ENCODE assay signal across 8 cellular contexts in genomic region chr17:39687546-39688474, GRCh38. TPM values are rescaled to one million over a fixed set of nuclear protein-coding genes. Genes with fewer than 3 reads are reported as not detected.
A peak's percentile ranks its signal among the peaks of the same experiment; 100 is the strongest.
DNase-seq lines count a peak whose midpoint lies in the region; ATAC-seq and TF ChIP-seq lines count a peak whose summit lies in the region.

TSS of gene PGAP3 (minus strand) at chr17:39688057. CDS start at chr17:39688014, 43 bp downstream.

- peaks cover 2% of the 10 kb centered on the region for H3K9me3 Mint-ChIP-seq in endodermal cell

- ATAC-seq in GM21367 (IDR thresholded peaks at IDR 0.05; ENCODE audit: unreplicated experiment) = peak; percentile 66

- TF ChIP-seq CTCF in endodermal cell (conservative IDR thresholded peaks at IDR 0.05) = no peak

- in situ Hi-C loops in Caki2 (cut with HindIII; ENCODE audit: low pct_unique_long_range_greater_than_20kb, low sequenced_read_pairs) = loop anchor here (25.0 kb wide), 1 partner anchor 151 kb away; no protein-coding TSS in a partner anchor

- peak within 1 kb of the TSS; percentile 43 for H3K9ac ChIP-seq in endodermal cell (ENCODE audit: extremely low read depth, low read length, poor library complexity, severe bottlenecking)

- H3K27me3 ChIP-seq in endodermal cell (ENCODE audit: control insufficient read depth, insufficient read depth, low read length, poor library complexity, severe bottlenecking) = no peaks in the 10 kb centered on the region

- peak within 1 kb of the TSS; percentile 80 for H3K4me3 Mint-ChIP-seq in endodermal cell

- H3K27ac Mint-ChIP-seq in endodermal cell = peak within 1 kb of the TSS; percentile 91

- H3K4me3 ChIP-seq in endodermal cell (ENCODE audit: low read length) = peak within 1 kb of the TSS; percentile 91
- H3K4me3 ChIP-seq in mesodermal cell (ENCODE audit: extremely low read depth, insufficient read depth, low read length, poor library complexity, severe bottlenecking) = peak within 1 kb of the TSS; percentile 48

- H3K36me3 ChIP-seq in endodermal cell (ENCODE audit: control insufficient read depth, insufficient read depth, low read length) (no peaks in the 10 kb centered on the region), mesodermal cell (ENCODE audit: control insufficient read depth, insufficient read depth, low read length) (no peaks in the 10 kb centered on the region)

- DNase-seq in Caki2 (ENCODE audit: low read depth) (peak; percentile 96), HT1080 (ENCODE audit: low read depth) (peak; percentile 97), NOMO-1 treated with dmso at 0.1 percent for 144 hours (lab: John Stamatoyannopoulos, UW; ENCODE audit: unreplicated experiment) (peak; percentile 70), endodermal cell (peak; percentile 98)
- peak; percentile 66 for DNase-seq in activated CD8-positive, alpha-beta memory T cell treated with anti-CD3 and anti-CD28 coated beads, Interleukin-2, amount 50 U/mL, for 1 hour (ENCODE audit: extremely low read depth)
- DNase-seq in stimulated activated CD8-positive, alpha-beta memory T cell treated with anti-CD3 and anti-CD28 coated beads, Interleukin-15, amount 100 ng/mL, for 24 hours (ENCODE audit: low read depth) = peak; percentile 66

- peaks cover 24% of the 10 kb centered on the region for H3K4me1 Mint-ChIP-seq in endodermal cell

- H3K27me3 Mint-ChIP-seq in endodermal cell (ENCODE audit: insufficient read depth) = peaks cover 1% of the 10 kb centered on the region

- H3K27ac ChIP-seq in endodermal cell (ENCODE audit: low read depth, low read length) (peak within 1 kb of the TSS; percentile 78), mesodermal cell (ENCODE audit: low read depth, low read length, severe bottlenecking) (peak within 1 kb of the TSS; percentile 78)

- peaks cover 3% of the 10 kb centered on the region for H3K4me1 ChIP-seq in endodermal cell (ENCODE audit: control insufficient read depth, insufficient read depth, low read length)
- H3K4me1 ChIP-seq in mesodermal cell (ENCODE audit: control insufficient read depth, insufficient read depth, low read length, poor library complexity, severe bottlenecking) = peaks cover 10% of the 10 kb centered on the region

- H3K9me3 ChIP-seq in endodermal cell (ENCODE audit: control insufficient read depth, low read length) = no peaks in the 10 kb centered on the region
- peaks cover 3% of the 10 kb centered on the region for H3K9me3 ChIP-seq in mesodermal cell (ENCODE audit: control insufficient read depth, low read length)

- peaks cover 19% of the 10 kb centered on the region for H3K36me3 Mint-ChIP-seq in endodermal cell (ENCODE audit: low read depth)

- 8 to 21% methylated on average over 31 to 45 of the region's 45 CpGs for WGBS in endodermal cell (ENCODE audit: insufficient coverage in 1 of 2, insufficient read length in 1 of 2), 2 experiments
- WGBS in mesodermal cell (ENCODE audit: insufficient coverage in 2 of 2), 2 experiments = 35 to 46% methylated on average over 24 to 37 of the region's 45 CpGs

RNA-seq across cellular contexts. Expression of gene PGAP3, which starts in this region (rescaled TPM):
- 5.4 and 13.1 TPM in 2 replicates for total RNA-seq in Caki2 (2014; rRNA removed; shearing (Covaris generic); ENCODE audit: low replicate concordance)
- total RNA-seq in HT1080 (2014; rRNA removed; shearing (Covaris generic)) = 4.3 and 6.2 TPM in 2 replicates
- 5.1 and 5.4 TPM in 2 replicates for polyA plus RNA-seq in HT1080 (2015; cell fraction: cytosol; rRNA removed)
- polyA plus RNA-seq in HT1080 (2015; cell fraction: nucleus; rRNA removed) = 15.0 and 17.8 TPM in 2 replicates
- total RNA-seq in endodermal cell = 10 to 100 TPM; 22.6 to 29.3 TPM
- polyA plus RNA-seq in endodermal cell (2013, experiment 1 of 2) = 12.2 TPM
- 11.0 TPM for polyA plus RNA-seq in endodermal cell (2013, experiment 2 of 2)
- polyA plus RNA-seq in mesodermal cell (2013, experiment 1 of 2) = 7.4 TPM
- polyA plus RNA-seq in mesodermal cell (2013, experiment 2 of 2) = 7.5 TPM

Comparison
In these comparisons a context has a peak if more than half of its experiments do, and no peak if none do; other contexts are left out.
1. Peak in every context shown above with its lines: DNase-seq, ATAC-seq, H3K4me3 ChIP-seq and H3K27ac ChIP-seq.